Comparison of ENCODE assay signal across 19 cellular contexts in genomic region chr21:34609951-34610549, GRCh38. TPM values are rescaled to one million over a fixed set of nuclear protein-coding genes. Genes with fewer than 3 reads are reported as not detected.
DNase-seq lines count a peak whose midpoint lies in the region; ATAC-seq and TF ChIP-seq lines count a peak whose summit lies in the region.
"Had no signal": no experiment of that assay in that cellular context is flagged by ENCODE, and none has a peak within 500 bp of the region (broad histone marks: within the 10 kb centered on the region; RNA-seq: fewer than 3 reads in every experiment).

No MANE protein-coding gene starts in this region.

- peak overlapping the region; percentile 2 for H3K27ac ChIP-seq in angular gyrus (ENCODE audit: low read depth, low read length)
- peak overlapping the region; percentile 17 to 58 (median 44) for H3K27ac ChIP-seq in esophagus muscularis mucosa (replicated peaks in 1 of 4)
- H3K27ac ChIP-seq in temporal lobe (ENCODE audit: low read depth, low read length), result peak overlapping the region; percentile 62
- H3K27ac ChIP-seq: 22Rv1 had no signal

- no peak for TF ChIP-seq POLR2A in esophagus muscularis mucosa (IDR thresholded peaks at IDR 0.05; ENCODE audit: low read depth)

- no peaks in the 10 kb centered on the region for H3K36me3 ChIP-seq in esophagus muscularis mucosa

- no peaks in the 10 kb centered on the region for H3K27me3 ChIP-seq in esophagus muscularis mucosa

- 49% methylated on average over 9 of the region's 9 CpGs for WGBS in esophagus muscularis mucosa

- H3K9me3 ChIP-seq in esophagus muscularis mucosa, result no peaks in the 10 kb centered on the region

- TF ChIP-seq CTCF in esophagus muscularis mucosa (IDR thresholded peaks at IDR 0.05), result no peak

- H3K4me1 ChIP-seq in esophagus muscularis mucosa, result peaks cover 20 to 51% (median 46%) of the 10 kb centered on the region in 4 donors

- ATAC-seq in GM21526 (IDR thresholded peaks at IDR 0.05; ENCODE audit: low FRiP score, unreplicated experiment) (no peak), HG02610 (IDR thresholded peaks at IDR 0.05; ENCODE audit: unreplicated experiment) (no peak)
- ATAC-seq: GM12878, SK-N-SH treated with all-trans-retinoic acid at 6 μM for 48 hours had no signal

- intact Hi-C loops in esophagus muscularis mucosa (cut with DNase I), result loop anchor here (10.0 kb wide), 1 partner anchor 695 kb away; the partner anchor contains the start of gene ATP5PO

- no peak for TF ChIP-seq EP300 in esophagus muscularis mucosa (IDR thresholded peaks at IDR 0.05)

- DNase-seq in DMS79 treated with DMSO at 0.1 percent for 48 hours (lab: John Stamatoyannopoulos, UW) (peak; percentile 38), DMS79 (lab: John Stamatoyannopoulos, UW) (no peak), esophagus muscularis mucosa (ENCODE audit: extremely low spot score) (no peak), UCSD-AML1 (lab: John Stamatoyannopoulos, UW; ENCODE audit: unreplicated experiment) (no peak)
- DNase-seq: GOT3, NCI-H1092 treated with DMSO at 0.1 percent for 48 hours, NCI-H2081 treated with DMSO at 0.1 percent for 48 hours, NCI-H2227 treated with DMSO at 0.1 percent for 48 hours, NCI-H524, SIG-M5 had no signal

- H3K4me3 ChIP-seq in esophagus muscularis mucosa, result no peak overlapping the region
- H3K4me3 ChIP-seq: GM12878 had no signal

RNA-seq across cellular contexts. Expression of gene RCAN1, which starts 4.9 kb away (rescaled TPM):
- total RNA-seq in esophagus muscularis mucosa (10 to 100 TPM; 32.4 to 58.8 (median 37.9) TPM), temporal lobe (65.2 TPM)

RNA-seq across cellular contexts. Expression of gene CLIC6, which starts 58.7 kb away (rescaled TPM):
- 1 to 10 TPM in 1 of 4 donors, under 1 TPM in 3; under 0.01 to 1.9 (median 0.39) TPM for total RNA-seq in esophagus muscularis mucosa
- 0.25 TPM for total RNA-seq in temporal lobe
- total RNA-seq: LHCN-M2, RPMI7951 had no signal

Comparison
In these comparisons a context has a peak if more than half of its experiments do, and no peak if none do; other contexts are left out.
1. H3K27ac ChIP-seq: peak in every context shown above with its lines; median percentile 62 in temporal lobe; 44 in esophagus muscularis mucosa; 2 in angular gyrus.